ENCODE assay signal across 1 cellular context in the genomic region with DNA sequence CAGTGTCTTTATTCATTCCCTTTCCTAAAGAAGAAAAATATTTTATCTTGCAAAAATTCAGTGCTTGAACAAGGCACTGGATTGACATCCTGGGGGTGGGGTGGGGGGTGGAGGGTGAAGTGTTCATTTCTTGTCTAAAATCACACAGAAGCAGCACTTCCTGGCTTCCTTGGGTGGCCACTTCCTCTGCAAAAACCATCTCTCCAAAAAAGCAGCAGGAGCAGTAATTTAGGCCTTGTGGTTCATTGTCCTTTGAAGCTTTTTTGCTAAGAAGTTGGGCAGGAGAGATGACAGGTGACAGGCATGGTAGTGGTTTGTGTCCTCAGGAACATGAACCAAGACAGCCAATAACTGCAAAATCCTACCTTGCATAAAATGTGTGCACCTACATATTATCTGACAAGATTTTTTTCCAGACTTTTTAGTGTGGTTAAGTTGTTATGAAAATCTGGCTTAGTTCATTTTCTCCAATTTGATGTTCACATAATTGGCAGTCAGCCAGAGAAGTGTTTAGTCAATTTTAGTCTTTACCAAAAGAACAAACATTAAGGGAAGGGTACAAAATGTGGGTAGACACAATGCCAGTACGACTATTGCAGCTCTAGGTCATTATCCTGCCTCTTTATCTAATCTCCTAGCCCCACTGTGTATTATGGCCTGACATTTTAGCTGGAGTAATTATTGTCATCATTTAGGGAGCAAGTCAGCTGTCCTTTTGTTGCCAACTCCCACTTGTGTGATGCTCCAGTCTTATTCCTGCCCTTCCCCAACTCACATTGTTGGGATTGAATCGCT.
TF ChIP-seq lines count a peak whose summit lies in the region.

No MANE protein-coding gene starts in this region.

TF ChIP-seq in HEK293T, 16 proteins besides CTCF, POLR2A, EP300 and RAD21 (continued from another document):
- TF ChIP-seq, protein P1, sequence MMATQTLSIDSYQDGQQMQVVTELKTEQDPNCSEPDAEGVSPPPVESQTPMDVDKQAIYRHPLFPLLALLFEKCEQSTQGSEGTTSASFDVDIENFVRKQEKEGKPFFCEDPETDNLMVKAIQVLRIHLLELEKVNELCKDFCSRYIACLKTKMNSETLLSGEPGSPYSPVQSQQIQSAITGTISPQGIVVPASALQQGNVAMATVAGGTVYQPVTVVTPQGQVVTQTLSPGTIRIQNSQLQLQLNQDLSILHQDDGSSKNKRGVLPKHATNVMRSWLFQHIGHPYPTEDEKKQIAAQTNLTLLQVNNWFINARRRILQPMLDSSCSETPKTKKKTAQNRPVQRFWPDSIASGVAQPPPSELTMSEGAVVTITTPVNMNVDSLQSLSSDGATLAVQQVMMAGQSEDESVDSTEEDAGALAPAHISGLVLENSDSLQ (IDR thresholded peaks at IDR 0.05), result no peak
- TF ChIP-seq FOXA1 (IDR thresholded peaks at IDR 0.05) (no peak), SUZ12 (IDR thresholded peaks at IDR 0.05) (no peak)
